In genomic region chrX:149962859-149963757, GRCh38 we compare ENCODE assay signal across 8 cellular contexts. TPM values are rescaled to one million over a fixed set of nuclear protein-coding genes. Genes with fewer than 3 reads are reported as not detected.
DNase-seq lines count a peak whose midpoint lies in the region; ATAC-seq and TF ChIP-seq lines count a peak whose summit lies in the region.

No MANE protein-coding gene starts in this region.

- H3K79me2 ChIP-seq in hepatocyte: no peaks in the 10 kb centered on the region

- no peaks in the 10 kb centered on the region for H3K9me2 ChIP-seq in hepatocyte (replicated peaks; ENCODE audit: insufficient read depth)

- H3K27ac ChIP-seq in hepatocyte: no peak overlapping the region

- no peak overlapping the region for H3K4me2 ChIP-seq in hepatocyte

- H3K36me3 ChIP-seq in hepatocyte (replicated peaks; ENCODE audit: insufficient read depth, low read depth): no peaks in the 10 kb centered on the region

- ATAC-seq in HG03159 (IDR thresholded peaks at IDR 0.05; ENCODE audit: unreplicated experiment) (peak; percentile 90), HG03108 (IDR thresholded peaks at IDR 0.05; ENCODE audit: unreplicated experiment) (no peak)

- H2AFZ ChIP-seq in hepatocyte: no peak overlapping the region

- TF ChIP-seq CTCF in GM12874 (IDR thresholded peaks at IDR 0.05; ENCODE audit: insufficient read depth, low read depth, low read length): peak; percentile 52
- peak; percentile 67 for TF ChIP-seq CTCF in astrocyte of the cerebellum (IDR thresholded peaks at IDR 0.05; ENCODE audit: low read depth, low read length, missing control alignments)
- peak; percentile 55 for TF ChIP-seq CTCF in hepatocyte (IDR thresholded peaks at IDR 0.05; ENCODE audit: poor library complexity)

- H3K4me3 ChIP-seq in astrocyte of the cerebellum (ENCODE audit: low read depth, low read length) (no peak overlapping the region), hepatocyte (no peak overlapping the region)

- in situ Hi-C loops in astrocyte of the cerebellum (cut with HindIII; ENCODE audit: low sequenced_read_pairs): no loop called here

- peak; percentile 70 for DNase-seq in AG20443 (ENCODE audit: low spot score)
- peak; percentile 24 for DNase-seq in NCI-H774 (lab: John Stamatoyannopoulos, UW)
- peak; percentile 24 for DNase-seq in astrocyte of the cerebellum (ENCODE audit: low read depth)
- DNase-seq in hepatocyte (ENCODE audit: low spot score): peak; percentile 61
- DNase-seq in smooth muscle cell of the brain vasculature (ENCODE audit: low read depth, low spot score): peak; percentile 12

- no peaks in the 10 kb centered on the region for H3K27me3 ChIP-seq in hepatocyte

- 58% methylated on average over 9 of the region's 9 CpGs for WGBS in hepatocyte (ENCODE audit: low lambda C conversion rate, missing lambda C conversion rate)

- no peaks in the 10 kb centered on the region for H3K9me3 ChIP-seq in hepatocyte (ENCODE audit: low read depth)

- no peaks in the 10 kb centered on the region for H3K4me1 ChIP-seq in hepatocyte (ENCODE audit: insufficient read depth)

- no peaks in the 10 kb centered on the region for H4K20me1 ChIP-seq in hepatocyte (ENCODE audit: insufficient read depth, poor library complexity, severe bottlenecking)

RNA-seq across cellular contexts. Expression of gene EOLA2, which starts 24.8 kb away (rescaled TPM):
- 15.9 and 18.8 TPM in 2 replicates for total RNA-seq in hepatocyte
- 37.9 and 40.3 TPM in 2 replicates for polyA plus RNA-seq in hepatocyte

RNA-seq across cellular contexts. Expression of gene HSFX4, which starts 33.7 kb away (rescaled TPM):
- total RNA-seq in hepatocyte: not detected in 2 replicates
- not detected in 2 replicates for polyA plus RNA-seq in hepatocyte

Comparison
In these comparisons a context has a peak if more than half of its experiments do, and no peak if none do; other contexts are left out.
1. DNase-seq: peak in every context shown above with its lines; median percentile 70 in AG20443; 61 in hepatocyte; 24 in NCI-H774; 24 in astrocyte of the cerebellum; 12 in smooth muscle cell of the brain vasculature.